In genomic region chr6:40185486-40185885, GRCh38 we compare ENCODE assay signal across 28 cellular contexts.
"Had no signal": no experiment of that assay in that cellular context is flagged by ENCODE, and none has a peak within 500 bp of the region (broad histone marks: within the 10 kb centered on the region; RNA-seq: fewer than 3 reads in every experiment).

No MANE protein-coding gene starts in this region.

- H3K27ac ChIP-seq: left lung, lower lobe of right lung, neutrophil, ovary, right atrium auricular region, right lobe of liver, tibial nerve, upper lobe of left lung, vagina had no signal

- FAIRE-seq: kidney had no signal

- H3K4me1 Mint-ChIP-seq: naive thymus-derived CD8-positive, alpha-beta T cell; stimulated activated memory B cell treated with anti-CD40 and anti-IgM and Interleukin-4, amounts not matched to agents 10 μg/mL and 1 μg/mL and 100 μg/mL, for 72 hours; stimulated activated naive CD8-positive, alpha-beta T cell treated with anti-CD3 and anti-CD28 coated beads, Interleukin-15, amount 100 ng/mL, for 72 hours had no signal

- H3K4me3 Mint-ChIP-seq: naive thymus-derived CD8-positive, alpha-beta T cell; nephron; neural crest cell; stimulated activated memory B cell treated with anti-CD40 and anti-IgM and Interleukin-4, amounts not matched to agents 10 μg/mL and 1 μg/mL and 100 μg/mL, for 72 hours; stimulated activated naive CD8-positive, alpha-beta T cell treated with anti-CD3 and anti-CD28 coated beads, Interleukin-15, amount 100 ng/mL, for 72 hours had no signal

- H3K27ac Mint-ChIP-seq: naive thymus-derived CD8-positive, alpha-beta T cell; nephron; progenitor cell of endocrine pancreas; stimulated activated memory B cell treated with anti-CD40 and anti-IgM and Interleukin-4, amounts not matched to agents 10 μg/mL and 1 μg/mL and 100 μg/mL, for 72 hours; stimulated activated naive CD8-positive, alpha-beta T cell treated with anti-CD3 and anti-CD28 coated beads, Interleukin-15, amount 100 ng/mL, for 72 hours had no signal

- H3K4me3 ChIP-seq: left lung, lower lobe of right lung, ovary, right atrium auricular region, right lobe of liver, smooth muscle cell, tibial nerve, upper lobe of left lung, vagina had no signal

- H3K27me3 ChIP-seq: left lung, neutrophil, ovary, right atrium auricular region, right lobe of liver, tibial nerve, upper lobe of left lung, vagina had no signal

- H3K4me1 ChIP-seq: left lung, lower lobe of right lung, right atrium auricular region, right lobe of liver, upper lobe of left lung, vagina had no signal

- H3K36me3 ChIP-seq: left lung, lower lobe of right lung, neutrophil, ovary, right atrium auricular region, right lobe of liver, tibial nerve, upper lobe of left lung, vagina had no signal

- DNase-seq: hippocampal formation; kidney; left colon; left lung; lower lobe of right lung; mammary epithelial cell; mesenchymal stem cell; naive thymus-derived CD8-positive, alpha-beta T cell; occipital lobe; ovary; right lobe of liver; stimulated activated CD4-positive, alpha-beta T cell treated with anti-CD3 and anti-CD28 coated beads, Interleukin-1b, Interleukin-23, amount 100 ng/mL, for 48 hours; stimulated activated CD4-positive, alpha-beta T cell treated with anti-CD3 and anti-CD28 coated beads, Interleukin-2, amount 100 ng/mL, for 48 hours; stimulated activated CD4-positive, alpha-beta T cell treated with anti-CD3 and anti-CD28 coated beads, Interleukin-4, amount 100 ng/mL, for 4 hours; stimulated activated CD8-positive, alpha-beta memory T cell treated with anti-CD3 and anti-CD28 coated beads, Interleukin-4, amount 100 ng/mL, for 48 hours; stimulated activated naive CD4-positive, alpha-beta T cell treated with Interleukin-2 at 50 U/mL for 16 hours; stimulated activated naive CD8-positive, alpha-beta T cell treated with anti-CD3 and anti-CD28 coated beads, Interleukin-15, amount 100 ng/mL, for 72 hours; substantia nigra; upper lobe of left lung had no signal

- H3K9me3 ChIP-seq: neutrophil, ovary, right lobe of liver, vagina had no signal

- H3K4me2 ChIP-seq: smooth muscle cell had no signal

- ATAC-seq: left colon; left lung; lower lobe of right lung; naive thymus-derived CD8-positive, alpha-beta T cell; right lobe of liver; stimulated activated memory B cell treated with anti-CD40 and anti-IgM and Interleukin-4, amounts not matched to agents 10 μg/mL and 1 μg/mL and 100 μg/mL, for 72 hours; stimulated activated naive CD8-positive, alpha-beta T cell treated with anti-CD3 and anti-CD28 coated beads, Interleukin-15, amount 100 ng/mL, for 72 hours had no signal
